ENCODE assay signal across 23 cellular contexts in genomic region chr1:175871647-175872046, GRCh38.
"Had no signal": no experiment of that assay in that cellular context is flagged by ENCODE, and none has a peak within 500 bp of the region (broad histone marks: within the 10 kb centered on the region; RNA-seq: fewer than 3 reads in every experiment).

No MANE protein-coding gene starts in this region.

- H3K9me3 ChIP-seq: SJCRH30, SK-N-SH had no signal

- H3K4me2 ChIP-seq: SK-N-SH had no signal

- H3K27ac ChIP-seq: SJCRH30, VCaP had no signal

- ATAC-seq: activated CD4-positive, alpha-beta T cell treated with anti-CD3 and anti-CD28 coated beads for 36 hours; activated T-cell treated with anti-CD3 and anti-CD28 coated beads, Interleukin-2, amount 50 U/mL, for 72 hours; K562 had no signal

- H3K4me3 ChIP-seq: K562, SJCRH30 had no signal

- H3K27me3 ChIP-seq: SJCRH30 had no signal

- H3K9ac ChIP-seq: SK-N-SH had no signal

- H3K4me1 ChIP-seq: SJCRH30 had no signal

- DNase-seq: activated CD4-positive, alpha-beta memory T cell treated with anti-CD3 and anti-CD28 coated beads, Interleukin-2, amount 10 ng/mL, durations not matched to agents 7 days and 5 days; activated CD4-positive, alpha-beta T cell treated with anti-CD3 and anti-CD28 coated beads for 36 hours; activated CD4-positive, alpha-beta T cell treated with anti-CD3 and anti-CD28 coated beads, Interleukin-2, amount 50 U/mL, for 1 hour; activated CD4-positive, CD25-positive, alpha-beta regulatory T cell; activated gamma-delta T cell treated with Interleukin-2 at 50 U/mL for 16 hours; activated naive CD4-positive, alpha-beta T cell treated with anti-CD3 and anti-CD28 coated beads, Interleukin-2, amount 10 ng/mL, durations not matched to agents 7 days and 5 days; activated naive CD8-positive, alpha-beta T cell treated with anti-CD3 and anti-CD28 coated beads for 36 hours; activated T-cell treated with anti-CD3 and anti-CD28 coated beads, Interleukin-2, amount 50 U/mL, for 72 hours; Karpas-422; MM.1S; NCI-H1105; NCI-H1436; NCI-H1694 treated with DMSO at 0.1 percent for 48 hours; NCI-H2029 treated with DMSO at 0.1 percent for 48 hours; NCI-H345; NCI-H510A; NCI-H526 treated with DMSO at 0.1 percent for 48 hours; NCI-H82; SJCRH30; SK-N-SH; T-helper 1 cell had no signal

- H3K36me3 ChIP-seq: SJCRH30 had no signal

- FAIRE-seq: K562 had no signal
